ENCODE assay signal across 1 cellular context in the genomic region with DNA sequence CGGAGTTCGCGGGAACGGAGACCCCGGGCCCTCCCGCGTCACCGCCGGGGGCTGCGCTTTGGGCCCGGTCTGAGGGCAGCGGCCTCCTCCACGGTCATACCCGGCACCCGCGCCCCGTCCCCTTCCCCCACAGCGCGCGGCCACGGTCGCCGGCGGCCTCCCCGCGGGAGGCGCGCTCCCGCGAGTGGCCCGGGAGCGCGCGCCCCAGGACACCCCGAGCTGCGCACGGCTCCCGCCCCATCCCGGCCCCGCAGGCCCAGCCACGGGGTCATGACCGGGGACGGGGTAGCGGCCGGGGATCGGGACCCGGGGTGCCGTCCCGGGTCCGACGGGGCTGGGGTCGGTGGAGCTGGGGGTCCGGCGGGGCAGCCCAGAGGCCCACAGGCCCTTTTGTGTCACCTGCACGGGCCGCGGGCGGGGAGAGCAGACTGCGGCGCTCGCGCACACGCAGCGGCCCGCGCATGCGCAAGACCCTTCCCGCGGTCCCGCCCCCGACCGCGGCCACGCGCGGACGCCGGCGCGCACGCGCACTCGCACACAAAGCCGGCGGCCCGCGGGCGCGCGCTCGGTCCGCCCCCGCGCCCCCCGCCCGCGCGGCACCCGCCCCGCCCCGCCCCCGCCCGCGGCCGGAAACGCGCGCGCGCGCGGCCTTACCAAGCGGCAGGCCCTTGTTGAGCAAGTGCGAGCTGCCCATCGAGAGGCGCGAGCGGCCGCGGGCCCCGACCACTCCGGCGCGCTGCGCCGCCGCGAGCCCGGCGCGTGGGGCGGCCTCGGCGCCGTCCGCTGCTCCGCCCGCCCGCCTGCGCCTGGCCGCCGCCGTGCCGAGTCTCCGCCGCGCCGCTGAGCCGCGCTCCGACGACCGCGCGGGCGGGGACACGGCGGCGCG.
TF ChIP-seq lines count a peak whose summit lies in the region.

CTBP1 (minus strand) TSS at position 869 of the 886 bp plus-strand sequence. CDS start 7,799 bp downstream, outside the sequence.

TF ChIP-seq in K562, 482 proteins besides CTCF, POLR2A, EP300 and RAD21 (continued from another document):
- TF ChIP-seq, protein P1, sequence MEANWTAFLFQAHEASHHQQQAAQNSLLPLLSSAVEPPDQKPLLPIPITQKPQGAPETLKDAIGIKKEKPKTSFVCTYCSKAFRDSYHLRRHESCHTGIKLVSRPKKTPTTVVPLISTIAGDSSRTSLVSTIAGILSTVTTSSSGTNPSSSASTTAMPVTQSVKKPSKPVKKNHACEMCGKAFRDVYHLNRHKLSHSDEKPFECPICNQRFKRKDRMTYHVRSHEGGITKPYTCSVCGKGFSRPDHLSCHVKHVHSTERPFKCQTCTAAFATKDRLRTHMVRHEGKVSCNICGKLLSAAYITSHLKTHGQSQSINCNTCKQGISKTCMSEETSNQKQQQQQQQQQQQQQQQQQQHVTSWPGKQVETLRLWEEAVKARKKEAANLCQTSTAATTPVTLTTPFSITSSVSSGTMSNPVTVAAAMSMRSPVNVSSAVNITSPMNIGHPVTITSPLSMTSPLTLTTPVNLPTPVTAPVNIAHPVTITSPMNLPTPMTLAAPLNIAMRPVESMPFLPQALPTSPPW (CRISPR knock-in tag; IDR thresholded peaks at IDR 0.05), result peak; percentile 96
- TF ChIP-seq TSC22D4 (tag; IDR thresholded peaks at IDR 0.05) (no peak), RFX5 (IDR thresholded peaks at IDR 0.05; ENCODE audit: low read depth, low read length) (no peak), ZNF583 (CRISPR knock-in tag; IDR thresholded peaks at IDR 0.05) (peak; percentile 64; the same call in 1 of the 2 replicates)
- TF ChIP-seq, protein P2, sequence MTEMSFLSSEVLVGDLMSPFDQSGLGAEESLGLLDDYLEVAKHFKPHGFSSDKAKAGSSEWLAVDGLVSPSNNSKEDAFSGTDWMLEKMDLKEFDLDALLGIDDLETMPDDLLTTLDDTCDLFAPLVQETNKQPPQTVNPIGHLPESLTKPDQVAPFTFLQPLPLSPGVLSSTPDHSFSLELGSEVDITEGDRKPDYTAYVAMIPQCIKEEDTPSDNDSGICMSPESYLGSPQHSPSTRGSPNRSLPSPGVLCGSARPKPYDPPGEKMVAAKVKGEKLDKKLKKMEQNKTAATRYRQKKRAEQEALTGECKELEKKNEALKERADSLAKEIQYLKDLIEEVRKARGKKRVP (CRISPR knock-in tag; IDR thresholded peaks at IDR 0.05), result 0 out of 2 replicates have a peak, but pooled peaks have one; percentile 29
- TF ChIP-seq, protein P3, sequence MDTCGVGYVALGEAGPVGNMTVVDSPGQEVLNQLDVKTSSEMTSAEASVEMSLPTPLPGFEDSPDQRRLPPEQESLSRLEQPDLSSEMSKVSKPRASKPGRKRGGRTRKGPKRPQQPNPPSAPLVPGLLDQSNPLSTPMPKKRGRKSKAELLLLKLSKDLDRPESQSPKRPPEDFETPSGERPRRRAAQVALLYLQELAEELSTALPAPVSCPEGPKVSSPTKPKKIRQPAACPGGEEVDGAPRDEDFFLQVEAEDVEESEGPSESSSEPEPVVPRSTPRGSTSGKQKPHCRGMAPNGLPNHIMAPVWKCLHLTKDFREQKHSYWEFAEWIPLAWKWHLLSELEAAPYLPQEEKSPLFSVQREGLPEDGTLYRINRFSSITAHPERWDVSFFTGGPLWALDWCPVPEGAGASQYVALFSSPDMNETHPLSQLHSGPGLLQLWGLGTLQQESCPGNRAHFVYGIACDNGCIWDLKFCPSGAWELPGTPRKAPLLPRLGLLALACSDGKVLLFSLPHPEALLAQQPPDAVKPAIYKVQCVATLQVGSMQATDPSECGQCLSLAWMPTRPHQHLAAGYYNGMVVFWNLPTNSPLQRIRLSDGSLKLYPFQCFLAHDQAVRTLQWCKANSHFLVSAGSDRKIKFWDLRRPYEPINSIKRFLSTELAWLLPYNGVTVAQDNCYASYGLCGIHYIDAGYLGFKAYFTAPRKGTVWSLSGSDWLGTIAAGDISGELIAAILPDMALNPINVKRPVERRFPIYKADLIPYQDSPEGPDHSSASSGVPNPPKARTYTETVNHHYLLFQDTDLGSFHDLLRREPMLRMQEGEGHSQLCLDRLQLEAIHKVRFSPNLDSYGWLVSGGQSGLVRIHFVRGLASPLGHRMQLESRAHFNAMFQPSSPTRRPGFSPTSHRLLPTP (IDR thresholded peaks at IDR 0.05; ENCODE audit: borderline replicate concordance, extremely low read depth, insufficient read length), result no peak
- TF ChIP-seq, protein P4, sequence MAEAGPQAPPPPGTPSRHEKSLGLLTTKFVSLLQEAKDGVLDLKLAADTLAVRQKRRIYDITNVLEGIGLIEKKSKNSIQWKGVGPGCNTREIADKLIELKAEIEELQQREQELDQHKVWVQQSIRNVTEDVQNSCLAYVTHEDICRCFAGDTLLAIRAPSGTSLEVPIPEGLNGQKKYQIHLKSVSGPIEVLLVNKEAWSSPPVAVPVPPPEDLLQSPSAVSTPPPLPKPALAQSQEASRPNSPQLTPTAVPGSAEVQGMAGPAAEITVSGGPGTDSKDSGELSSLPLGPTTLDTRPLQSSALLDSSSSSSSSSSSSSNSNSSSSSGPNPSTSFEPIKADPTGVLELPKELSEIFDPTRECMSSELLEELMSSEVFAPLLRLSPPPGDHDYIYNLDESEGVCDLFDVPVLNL (CRISPR knock-in tag; IDR thresholded peaks at IDR 0.05; ENCODE audit: low read depth), result no peak
